15 cellular contexts compared by ENCODE assay signal in genomic region chr14:51333299-51333698, GRCh38.
"Had no signal": no experiment of that assay in that cellular context is flagged by ENCODE, and none has a peak within 500 bp of the region (broad histone marks: within the 10 kb centered on the region; RNA-seq: fewer than 3 reads in every experiment).

No MANE protein-coding gene starts in this region.

- H3K27me3 ChIP-seq: heart right ventricle had no signal

- DNase-seq: activated B cell treated with CpG ODN at 0.5 μM for 24 hours; activated CD4-positive, alpha-beta memory T cell treated with anti-CD3 and anti-CD28 coated beads, Interleukin-2, amount 10 ng/mL, durations not matched to agents 7 days and 5 days; activated CD4-positive, alpha-beta T cell treated with anti-CD3 and anti-CD28 coated beads for 4 hours; activated CD8-positive, alpha-beta memory T cell treated with anti-CD3 and anti-CD28 coated beads, Interleukin-2, amount 10 ng/mL, durations not matched to agents 7 days and 5 days; activated naive CD4-positive, alpha-beta T cell; activated naive CD8-positive, alpha-beta T cell treated with anti-CD3 and anti-CD28 coated beads for 36 hours; amniotic stem cell; caudate nucleus; effector memory CD8-positive, alpha-beta T cell; heart right ventricle; immature natural killer cell; natural killer cell had no signal

- H3K9ac ChIP-seq: parathyroid adenoma had no signal

- H3K36me3 ChIP-seq: heart right ventricle, neutrophil, thoracic aorta had no signal

- H3K27ac ChIP-seq: neutrophil, parathyroid adenoma had no signal

- H3K4me3 ChIP-seq: heart right ventricle, thoracic aorta had no signal

- H3K9me3 ChIP-seq: heart right ventricle, neutrophil, thoracic aorta had no signal

- H3K4me1 ChIP-seq: parathyroid adenoma had no signal
